ENCODE assay signal across 1 cellular context in genomic region chr3:45041666-45042065, GRCh38.
TF ChIP-seq lines count a peak whose summit lies in the region.

No MANE protein-coding gene starts in this region.

TF ChIP-seq in K562, 482 proteins besides CTCF, POLR2A, EP300 and RAD21:
- TF ChIP-seq REST (CRISPR knock-in tag; IDR thresholded peaks at IDR 0.05; ENCODE audit: low read depth) (0 out of 2 replicates have a peak, but pooled peaks have one; percentile 28), SMAD4 (CRISPR knock-in tag; conservative IDR thresholded peaks at IDR 0.05) (0 out of 2 replicates have a peak, but pooled peaks have one; percentile 18), HMBOX1 (IDR thresholded peaks at IDR 0.05) (peak; percentile 84), DMBX1 (CRISPR knock-in tag; IDR thresholded peaks at IDR 0.05; ENCODE audit: borderline replicate concordance) (peak; percentile 63; the same call in 1 of the 2 replicates), STAG1 (CRISPR knock-in tag; IDR thresholded peaks at IDR 0.05; ENCODE audit: borderline replicate concordance) (no peak), NR2C2 (CRISPR knock-in tag; IDR thresholded peaks at IDR 0.05) (no peak), NR2C2 (tag; IDR thresholded peaks at IDR 0.05) (0 out of 2 replicates have a peak, but pooled peaks have one; percentile 22), TBP (optimal IDR thresholded peaks at IDR 0.05; ENCODE audit: low read depth, low read length) (peak; percentile 28), ZNF592 (IDR thresholded peaks at IDR 0.05) (peak; percentile 31; the same call in 1 of the 2 replicates), BCOR (IDR thresholded peaks at IDR 0.05) (no peak), RNF2 (IDR thresholded peaks at IDR 0.05) (no peak), ZNF644 (tag; IDR thresholded peaks at IDR 0.05; ENCODE audit: low read depth) (peak; percentile 43; the same call in 1 of the 2 replicates), CBFA2T3 (IDR thresholded peaks at IDR 0.05) (0 out of 2 replicates have a peak, but pooled peaks have one; percentile 3), NR0B1 (IDR thresholded peaks at IDR 0.05; ENCODE audit: partially characterized antibody) (no peak), BACH1 (tag; IDR thresholded peaks at IDR 0.05) (peak; percentile 58; the same call in 1 of the 2 replicates), ZNF175 (CRISPR knock-in tag; IDR thresholded peaks at IDR 0.05; ENCODE audit: low read depth) (peak; percentile 54), FOXP1 (CRISPR knock-in tag; IDR thresholded peaks at IDR 0.05) (peak; percentile 6; the same call in 1 of the 2 replicates), ZNF639 (CRISPR knock-in tag; conservative IDR thresholded peaks at IDR 0.05 in 1 of 2, IDR thresholded peaks at IDR 0.05 in 1 of 2) (peak in 1 of 2 experiments; percentile 61; a peak in 1 of 4 replicates), KAT8 (IDR thresholded peaks at IDR 0.05; ENCODE audit: low read depth) (no peak)
TF ChIP-seq in K562: peak in this region for 13.
